In genomic region chr1:244330318-244330625, GRCh38 we compare ENCODE assay signal across 23 cellular contexts.
A peak's percentile ranks its signal among the peaks of the same experiment; 100 is the strongest.
DNase-seq lines count a peak whose midpoint lies in the region; ATAC-seq and TF ChIP-seq lines count a peak whose summit lies in the region.
"Had no signal": no experiment of that assay in that cellular context is flagged by ENCODE, and none has a peak within 500 bp of the region (broad histone marks: within the 10 kb centered on the region; RNA-seq: fewer than 3 reads in every experiment).

No MANE protein-coding gene starts in this region.

- H3K9me3 ChIP-seq in HUES64 (ENCODE audit: insufficient read depth, low read depth, low read length): peaks cover 10% of the 10 kb centered on the region; the same call in 1 of the 2 replicates
- H3K9me3 ChIP-seq: HAP-1 had no signal

- peaks cover 27% of the 10 kb centered on the region for H3K27me3 Mint-ChIP-seq in activated CD4-positive, alpha-beta T cell treated with anti-CD3 and anti-CD28 coated beads, Interleukin-2, amount 10 ng/mL, durations not matched to agents 24 days and 14 days
- no peaks in the 10 kb centered on the region for H3K27me3 Mint-ChIP-seq in osteocyte (ENCODE audit: unreplicated experiment)

- peak; percentile 27 for DNase-seq in activated CD4-positive, alpha-beta T cell treated with anti-CD3 and anti-CD28 coated beads, Interleukin-2, amount 10 ng/mL, durations not matched to agents 24 days and 14 days
- DNase-seq in activated CD4-positive, alpha-beta T cell treated with anti-CD3 and anti-CD28 coated beads, Interleukin-2, amount 50 U/mL, for 1 hour: no peak
- peak; percentile 1 for DNase-seq in ecto neural progenitor cell (ENCODE audit: low spot score)
- peak; percentile 10 for DNase-seq in osteocyte (ENCODE audit: extremely low spot score, unreplicated experiment)
- no peak for DNase-seq in GF-D8 (lab: John Stamatoyannopoulos, UW)
- DNase-seq: CD4-positive, CD25-positive, alpha-beta regulatory T cell; GM23248; KG1; MM.1S; NCI-H1048; NCI-H1417; NCI-H1694; NCI-H2029 treated with DMSO at 0.1 percent for 48 hours; NCI-H526 treated with DMSO at 0.1 percent for 48 hours; SHP77 had no signal

- no peak overlapping the region for H3K27ac Mint-ChIP-seq in activated CD4-positive, alpha-beta T cell treated with anti-CD3 and anti-CD28 coated beads, Interleukin-2, amount 10 ng/mL, durations not matched to agents 24 days and 14 days
- H3K27ac Mint-ChIP-seq in osteocyte (ENCODE audit: unreplicated experiment): no peak overlapping the region
- H3K27ac Mint-ChIP-seq: CD4-positive, CD25-positive, alpha-beta regulatory T cell had no signal

- H3K36me3 ChIP-seq in HUES64 (ENCODE audit: insufficient read depth, low read length): no peaks in the 10 kb centered on the region
- H3K36me3 ChIP-seq: HAP-1 had no signal

- 100% methylated on average over 1 of the region's 2 CpGs for WGBS in HUES64

- peaks cover 7% of the 10 kb centered on the region for H3K36me3 Mint-ChIP-seq in activated CD4-positive, alpha-beta T cell treated with anti-CD3 and anti-CD28 coated beads, Interleukin-2, amount 10 ng/mL, durations not matched to agents 24 days and 14 days (ENCODE audit: low read depth)
- H3K36me3 Mint-ChIP-seq in osteocyte (ENCODE audit: unreplicated experiment): peaks cover 6% of the 10 kb centered on the region
- H3K36me3 Mint-ChIP-seq: CD4-positive, CD25-positive, alpha-beta regulatory T cell had no signal

- no peak for TF ChIP-seq CTCF in osteocyte (IDR thresholded peaks at IDR 0.05)

- H3K9ac ChIP-seq in HUES64 (ENCODE audit: low read depth, low read length): no peak overlapping the region
- H3K9ac ChIP-seq: GM23248 had no signal

- H3K9me3 Mint-ChIP-seq in activated CD4-positive, alpha-beta T cell treated with anti-CD3 and anti-CD28 coated beads, Interleukin-2, amount 10 ng/mL, durations not matched to agents 24 days and 14 days: peaks cover 18% of the 10 kb centered on the region
- H3K9me3 Mint-ChIP-seq in osteocyte (ENCODE audit: unreplicated experiment): peaks cover 9% of the 10 kb centered on the region

- H3K4me3 ChIP-seq in HUES64 (ENCODE audit: low read length): no peak overlapping the region
- H3K4me3 ChIP-seq: GM23248, HAP-1 had no signal

- H3K4me1 ChIP-seq in HUES64 (ENCODE audit: insufficient read depth, low read length): peaks cover 19% of the 10 kb centered on the region

- no peak for ATAC-seq in GM18520 (IDR thresholded peaks at IDR 0.05; ENCODE audit: unreplicated experiment)
- no peak for ATAC-seq in HG02970 (IDR thresholded peaks at IDR 0.05; ENCODE audit: low FRiP score, unreplicated experiment)
- ATAC-seq: Panc1 had no signal

- H3K4me3 Mint-ChIP-seq in activated CD4-positive, alpha-beta T cell treated with anti-CD3 and anti-CD28 coated beads, Interleukin-2, amount 10 ng/mL, durations not matched to agents 24 days and 14 days: no peak overlapping the region
- no peak overlapping the region for H3K4me3 Mint-ChIP-seq in osteocyte (ENCODE audit: unreplicated experiment)
- H3K4me3 Mint-ChIP-seq: CD4-positive, CD25-positive, alpha-beta regulatory T cell had no signal

- no peaks in the 10 kb centered on the region for H3K27me3 ChIP-seq in HUES64 (ENCODE audit: insufficient read depth, low read length)

- peak overlapping the region; percentile 38; the same call in 1 of the 2 replicates for H3K27ac ChIP-seq in HUES64 (ENCODE audit: low read depth, low read length)
- H3K27ac ChIP-seq: 22Rv1, GM23248, HL-60, RWPE1 had no signal

- intact Hi-C loops in activated CD4-positive, alpha-beta T cell treated with anti-CD3 and anti-CD28 coated beads, Interleukin-2, amount 10 ng/mL, durations not matched to agents 24 days and 14 days (cut with micrococcal nuclease): no loop called here

- peaks cover 12% of the 10 kb centered on the region for H3K4me1 Mint-ChIP-seq in activated CD4-positive, alpha-beta T cell treated with anti-CD3 and anti-CD28 coated beads, Interleukin-2, amount 10 ng/mL, durations not matched to agents 24 days and 14 days
- peaks cover 5% of the 10 kb centered on the region for H3K4me1 Mint-ChIP-seq in osteocyte (ENCODE audit: unreplicated experiment)

Comparison
In these comparisons a context has a peak if more than half of its experiments do, and no peak if none do; other contexts are left out.
1. DNase-seq: peak in activated CD4-positive, alpha-beta T cell treated with anti-CD3 and anti-CD28 coated beads, Interleukin-2, amount 10 ng/mL, durations not matched to agents 24 days and 14 days (single experiment), ecto neural progenitor cell (single experiment) and osteocyte (single experiment); none in activated CD4-positive, alpha-beta T cell treated with anti-CD3 and anti-CD28 coated beads, Interleukin-2, amount 50 U/mL, for 1 hour (single experiment) and GF-D8 (single experiment).